Comparison of ENCODE assay signal across 13 cellular contexts in the genomic region with DNA sequence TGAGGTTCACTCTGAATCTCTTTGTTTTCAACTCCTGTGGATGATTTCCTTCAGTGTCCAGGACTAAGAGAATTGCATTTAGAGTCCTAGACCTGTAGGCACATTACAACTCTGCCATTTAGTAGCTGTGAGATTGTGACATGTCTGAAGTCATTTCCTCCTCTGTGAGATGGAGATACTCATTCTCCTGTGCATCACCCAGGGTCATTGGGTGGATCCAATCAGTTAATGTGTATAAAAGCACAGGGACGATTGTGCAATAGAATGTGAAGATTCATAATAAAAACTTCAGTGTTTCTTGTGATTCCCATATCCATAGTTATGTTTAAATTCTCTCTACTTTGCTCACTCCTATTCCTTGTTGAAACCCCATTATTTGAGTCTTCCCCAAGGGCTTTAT.
DNase-seq lines count a peak whose midpoint lies in the region; ATAC-seq, FAIRE-seq and TF ChIP-seq lines count a peak whose summit lies in the region.
"Had no signal": no experiment of that assay in that cellular context is flagged by ENCODE, and none has a peak within 500 bp of the region (broad histone marks: within the 10 kb centered on the region; RNA-seq: fewer than 3 reads in every experiment).

No MANE protein-coding gene starts in this region.

- peak; percentile 49 for DNase-seq in Caki2 (ENCODE audit: low read depth)
- DNase-seq in LHCN-M2 (ENCODE audit: low read depth) = peak; percentile 45
- DNase-seq in amniotic epithelial cell (ENCODE audit: low read depth) = peak; percentile 47
- peak; percentile 8 for DNase-seq in HepG2 (ENCODE audit: low spot score)
- DNase-seq in iPS-NIHi11 (ENCODE audit: low spot score) = no peak
- DNase-seq in stimulated activated naive CD4-positive, alpha-beta T cell (lab: John Stamatoyannopoulos, UW) = no peak
- DNase-seq: activated naive CD4-positive, alpha-beta T cell treated with anti-CD3 and anti-CD28 coated beads, Interleukin-2, amount 50 U/mL, for 16 hours; NCI-H1694; NCI-H510A treated with DMSO at 0.1 percent for 48 hours; substantia nigra had no signal

- FAIRE-seq in HepG2 (lab: Jason Lieb, UNC) = no peak

- TF ChIP-seq EP300 in HepG2 (IDR thresholded peaks at IDR 0.05; ENCODE audit: low read depth in 2 of 2, low read length in 2 of 2) (no peak), HepG2 (CRISPR knock-in tag; IDR thresholded peaks at IDR 0.05; ENCODE audit: borderline replicate concordance) (no peak)

- no peaks in the 10 kb centered on the region for H3K36me3 ChIP-seq in HepG2 (replicated peaks in 1 of 2; ENCODE audit: control insufficient read depth in 1 of 2, insufficient read depth in 2 of 2, low read length in 2 of 2)

- H3K4me2 ChIP-seq in HepG2 (ENCODE audit: low read depth, low read length) = no peak overlapping the region

- H3K79me2 ChIP-seq in HepG2 (ENCODE audit: insufficient read depth, low read length) = no peaks in the 10 kb centered on the region

- ATAC-seq in HepG2 (no peak), HG03469 (IDR thresholded peaks at IDR 0.05; ENCODE audit: unreplicated experiment) (no peak), GM19324 (IDR thresholded peaks at IDR 0.05; ENCODE audit: low FRiP score, unreplicated experiment) (no peak)

- H3K27ac ChIP-seq in HepG2 (ENCODE audit: extremely low read length, insufficient read depth, low read length) = no peak overlapping the region

- POLR2A ChIA-PET in HepG2 (lab: Yijun Ruan, JAX) = no interaction called here

- intact Hi-C loops in HepG2 (cut with micrococcal nuclease; ENCODE audit: unreplicated experiment) = no loop called here

- H3K4me1 ChIP-seq in HepG2 (ENCODE audit: insufficient read depth, low read length) = peaks cover 18% of the 10 kb centered on the region

- no peak overlapping the region for H3K4me3 ChIP-seq in HepG2 (replicated peaks in 1 of 3; ENCODE audit: insufficient read depth in 1 of 3, low read depth in 2 of 3, low read length in 3 of 3)
- H3K4me3 ChIP-seq: lung had no signal

- no peak for TF ChIP-seq POLR2A in HepG2 (IDR thresholded peaks at IDR 0.05; ENCODE audit: insufficient read depth in 1 of 2, low read depth in 2 of 2, low read length in 2 of 2)

- CTCF ChIA-PET in HepG2 (lab: Yijun Ruan, JAX; ENCODE audit: low intra/inter-chr PET ratio, low total read pairs) = no interaction called here

- TF ChIP-seq CTCF in HepG2 (CRISPR knock-in tag; IDR thresholded peaks at IDR 0.05) = no peak

- H3K9me3 ChIP-seq in HepG2 (ENCODE audit: low read length) = no peaks in the 10 kb centered on the region

- no peaks in the 10 kb centered on the region for H4K20me1 ChIP-seq in HepG2 (ENCODE audit: insufficient read depth, low read length)

- BruUV-seq in HepG2 (replicated peaks; lab: Mats Ljungman, UMichigan) = no TSS peak

- no peak overlapping the region for H3K9ac ChIP-seq in HepG2 (ENCODE audit: insufficient read depth, low read depth, low read length)

- in situ Hi-C loops in Caki2 (cut with HindIII; ENCODE audit: low pct_unique_long_range_greater_than_20kb, low sequenced_read_pairs) = no loop called here
- in situ Hi-C loops in HepG2 (cut with HindIII; ENCODE audit: extremely low pct_ligation_motif_present, low pct_unique_long_range_greater_than_20kb) = no loop called here

- no peak overlapping the region for H2AFZ ChIP-seq in HepG2 (ENCODE audit: low read length)

- H3K27me3 ChIP-seq in HepG2 (ENCODE audit: control insufficient read depth in 1 of 2, insufficient read depth in 2 of 2, low read length in 2 of 2) = no peaks in the 10 kb centered on the region

- 67% methylated on average over 1 of the region's 1 CpG for WGBS in HepG2 (ENCODE audit: low lambda C conversion rate)

- TF ChIP-seq RAD21 in HepG2 (CRISPR knock-in tag; IDR thresholded peaks at IDR 0.05) = no peak

TF ChIP-seq in HepG2, 621 proteins besides CTCF, POLR2A, EP300 and RAD21:
- TF ChIP-seq CEBPB (IDR thresholded peaks at IDR 0.05; ENCODE audit: borderline replicate concordance, low read depth, low read length) = peak; percentile 74
- TF ChIP-seq, protein P1, sequence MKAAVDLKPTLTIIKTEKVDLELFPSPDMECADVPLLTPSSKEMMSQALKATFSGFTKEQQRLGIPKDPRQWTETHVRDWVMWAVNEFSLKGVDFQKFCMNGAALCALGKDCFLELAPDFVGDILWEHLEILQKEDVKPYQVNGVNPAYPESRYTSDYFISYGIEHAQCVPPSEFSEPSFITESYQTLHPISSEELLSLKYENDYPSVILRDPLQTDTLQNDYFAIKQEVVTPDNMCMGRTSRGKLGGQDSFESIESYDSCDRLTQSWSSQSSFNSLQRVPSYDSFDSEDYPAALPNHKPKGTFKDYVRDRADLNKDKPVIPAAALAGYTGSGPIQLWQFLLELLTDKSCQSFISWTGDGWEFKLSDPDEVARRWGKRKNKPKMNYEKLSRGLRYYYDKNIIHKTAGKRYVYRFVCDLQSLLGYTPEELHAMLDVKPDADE (CRISPR knock-in tag; IDR thresholded peaks at IDR 0.05) = no peak

Comparison
In these comparisons a context has a peak if more than half of its experiments do, and no peak if none do; other contexts are left out.
1. DNase-seq: peak in Caki2 (single experiment), LHCN-M2 (single experiment), amniotic epithelial cell (single experiment) and HepG2 (single experiment); none in iPS-NIHi11 (single experiment) and stimulated activated naive CD4-positive, alpha-beta T cell (0 of 6).